18 cellular contexts compared by ENCODE assay signal in the genomic region with DNA sequence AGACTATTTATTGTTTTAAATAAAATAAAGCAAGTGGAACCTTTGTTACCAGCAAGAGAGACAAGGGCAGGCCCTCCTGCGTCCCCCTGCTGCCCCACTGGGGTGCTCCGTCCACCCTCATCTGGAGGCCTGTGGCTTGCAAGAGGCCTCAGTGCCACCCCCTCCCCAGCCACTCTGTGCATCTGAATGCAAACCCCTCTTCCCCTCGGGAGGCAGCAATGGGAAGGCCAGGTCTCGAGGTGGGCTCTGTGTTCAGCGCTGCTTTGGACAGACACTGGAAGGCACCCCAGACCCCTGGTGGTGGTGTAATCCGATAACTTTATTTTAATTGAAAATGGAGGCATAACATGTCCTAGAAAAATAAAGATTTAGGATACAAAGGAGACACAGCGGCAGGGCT. TPM values are rescaled to one million over a fixed set of nuclear protein-coding genes. Genes with fewer than 3 reads are reported as not detected.
A peak's percentile ranks its signal among the peaks of the same experiment; 100 is the strongest.
DNase-seq lines count a peak whose midpoint lies in the region; ATAC-seq and TF ChIP-seq lines count a peak whose summit lies in the region.
"Had no signal": no experiment of that assay in that cellular context is flagged by ENCODE, and none has a peak within 500 bp of the region (broad histone marks: within the 10 kb centered on the region; RNA-seq: fewer than 3 reads in every experiment).

No MANE protein-coding gene starts in this region.

- DNase-seq in breast epithelium (ENCODE audit: low spot score in 2 of 2) (no peak), MCF 10A (ENCODE audit: unreplicated experiment) (no peak), osteoblast (ENCODE audit: insufficient read length, low spot score, missing footprints) (peak; percentile 77), uterus (no peak), NCI-H1417 treated with DMSO at 0.1 percent for 48 hours (lab: John Stamatoyannopoulos, UW) (no peak), dedifferentiated amniotic fluid mesenchymal stem cell (ENCODE audit: extremely low spot score) (no peak)
- DNase-seq in activated effector memory CD4-positive, alpha-beta T cell treated with anti-CD3 and anti-CD28 coated beads, Interleukin-2, amount 50 U/mL, for 16 hours = no peak
- DNase-seq: activated CD4-positive, alpha-beta T cell treated with anti-CD3 and anti-CD28 coated beads for 4 hours; activated T-cell treated with anti-CD3 and anti-CD28 coated beads, Interleukin-2, amount 50 U/mL, for 4 hours; amniotic stem cell; NCI-H1930; NCI-H774; T1000; testis had no signal

- H3K27ac ChIP-seq in breast epithelium = peak overlapping the region; percentile 90 to 98
- H3K27ac ChIP-seq in gastroesophageal sphincter = peak overlapping the region; percentile 86 to 99 (median 98)
- no peak overlapping the region for H3K27ac ChIP-seq in osteoblast (ENCODE audit: low read depth, low read length)
- H3K27ac ChIP-seq in uterus = peak overlapping the region; percentile 90 to 92
- H3K27ac ChIP-seq: HL-60, pancreas had no signal

- H3K27me3 ChIP-seq in breast epithelium (no peaks in the 10 kb centered on the region), gastroesophageal sphincter (no peaks in the 10 kb centered on the region), osteoblast (ENCODE audit: insufficient read depth, low read length) (no peaks in the 10 kb centered on the region), uterus (no peaks in the 10 kb centered on the region)
- H3K27me3 ChIP-seq: pancreas, testis had no signal

- no peaks in the 10 kb centered on the region for H3K4me1 Mint-ChIP-seq in MCF 10A (ENCODE audit: insufficient read depth, unreplicated experiment)

- TF ChIP-seq POLR2A in breast epithelium (IDR thresholded peaks at IDR 0.05) (no peak), gastroesophageal sphincter (IDR thresholded peaks at IDR 0.05) (no peak), uterus (IDR thresholded peaks at IDR 0.05) (no peak)

- H2AFZ ChIP-seq in osteoblast (ENCODE audit: low read length) = no peak overlapping the region

- H3K4me3 ChIP-seq in breast epithelium (no peak overlapping the region), gastroesophageal sphincter (peak overlapping the region in 1 of 2 donors; percentile 16), osteoblast (ENCODE audit: insufficient read depth, low read length) (no peak overlapping the region), uterus (no peak overlapping the region)
- H3K4me3 ChIP-seq: pancreas, testis had no signal

- POLR2A ChIA-PET in MCF 10A (lab: Yijun Ruan, JAX) = interaction anchor here (0.6 kb wide), 1 partner anchor 30 kb away, joined by 3 read pairs; no protein-coding TSS in a partner anchor

- H3K9me3 Mint-ChIP-seq in MCF 10A (ENCODE audit: unreplicated experiment) = no peaks in the 10 kb centered on the region
- H3K9me3 Mint-ChIP-seq: activated T-cell treated with anti-CD3 and anti-CD28 coated beads, Interleukin-2, amount 50 U/mL, for 4 hours had no signal

- BruUV-seq in MCF 10A (replicated peaks; lab: Mats Ljungman, UMichigan) = no TSS peak

- no peak for TF ChIP-seq EP300 in gastroesophageal sphincter (IDR thresholded peaks at IDR 0.05)

- intact Hi-C loops in breast epithelium (cut with DNase I; ENCODE audit: low total_unique reads) = no loop called here
- intact Hi-C loops in MCF 10A (cut with micrococcal nuclease) = no loop called here
- intact Hi-C loops in uterus (cut with DNase I; ENCODE audit: low total_unique reads) = no loop called here

- H3K9me3 ChIP-seq in breast epithelium (no peaks in the 10 kb centered on the region), gastroesophageal sphincter (no peaks in the 10 kb centered on the region), osteoblast (ENCODE audit: low read depth, low read length) (no peaks in the 10 kb centered on the region), uterus (no peaks in the 10 kb centered on the region)
- H3K9me3 ChIP-seq: pancreas, testis had no signal

- H3K36me3 Mint-ChIP-seq in MCF 10A (ENCODE audit: insufficient read depth, unreplicated experiment) = peaks cover 22% of the 10 kb centered on the region

- H4K20me1 ChIP-seq in osteoblast (ENCODE audit: insufficient read depth, low read length) = no peaks in the 10 kb centered on the region

- H3K79me2 ChIP-seq in osteoblast (ENCODE audit: insufficient read depth, low read length) = peaks cover 8% of the 10 kb centered on the region

- TF ChIP-seq CTCF in breast epithelium (IDR thresholded peaks at IDR 0.05) = no peak
- no peak for TF ChIP-seq CTCF in MCF 10A (IDR thresholded peaks at IDR 0.05; ENCODE audit: unreplicated experiment)
- no peak for TF ChIP-seq CTCF in gastroesophageal sphincter (IDR thresholded peaks at IDR 0.05)
- no peak for TF ChIP-seq CTCF in osteoblast (IDR thresholded peaks at IDR 0.05; ENCODE audit: extremely low read depth, low read depth, low read length)
- no peak for TF ChIP-seq CTCF in uterus (IDR thresholded peaks at IDR 0.05)

- no peak overlapping the region for H3K4me2 ChIP-seq in osteoblast (ENCODE audit: insufficient read depth, low read length)

- H3K27me3 Mint-ChIP-seq in MCF 10A (ENCODE audit: insufficient read depth, unreplicated experiment) = no peaks in the 10 kb centered on the region

- no CpG with 5 or more reads among the region's 7 CpGs for WGBS in gastroesophageal sphincter (ENCODE audit: low coverage in 1 of 2), 2 donors

- no peak overlapping the region for H3K4me3 Mint-ChIP-seq in MCF 10A (ENCODE audit: unreplicated experiment)
- H3K4me3 Mint-ChIP-seq: activated T-cell treated with anti-CD3 and anti-CD28 coated beads, Interleukin-2, amount 50 U/mL, for 4 hours had no signal

- no peak overlapping the region for H3K27ac Mint-ChIP-seq in MCF 10A (ENCODE audit: low read depth, unreplicated experiment)

- H3K4me1 ChIP-seq in breast epithelium = peaks cover 6 to 14% of the 10 kb centered on the region in 2 donors
- H3K4me1 ChIP-seq in gastroesophageal sphincter = peaks cover 3 to 51% (median 35%) of the 10 kb centered on the region in 3 donors
- peaks cover 13% of the 10 kb centered on the region for H3K4me1 ChIP-seq in osteoblast (ENCODE audit: insufficient read depth, low read length)
- peaks cover 12 to 37% of the 10 kb centered on the region in 2 donors for H3K4me1 ChIP-seq in uterus

- CTCF ChIA-PET in MCF 10A (lab: Yijun Ruan, JAX) = interaction anchor here (0.8 kb wide), 1 partner anchor 52 kb away, joined by 3 read pairs; no protein-coding TSS in a partner anchor

- no peak for ATAC-seq in gastroesophageal sphincter
- ATAC-seq: activated T-cell treated with anti-CD3 and anti-CD28 coated beads, Interleukin-2, amount 50 U/mL, for 4 hours; pancreas had no signal

- H3K36me3 ChIP-seq in breast epithelium = no peaks in the 10 kb centered on the region
- no peaks in the 10 kb centered on the region for H3K36me3 ChIP-seq in gastroesophageal sphincter
- H3K36me3 ChIP-seq in osteoblast (ENCODE audit: insufficient read depth, low read length) = no peaks in the 10 kb centered on the region
- no peaks in the 10 kb centered on the region for H3K36me3 ChIP-seq in uterus
- H3K36me3 ChIP-seq: pancreas had no signal

RNA-seq across cellular contexts. Expression of gene SIX5, which starts 4.6 kb away (rescaled TPM):
- total RNA-seq in breast epithelium (10 to 100 TPM in 2 of 3 donors, 1 to 10 TPM in 1; 8.6 to 11.8 (median 11.8) TPM), MCF 10A (2022) (17.3 and 19.6 TPM in 2 replicates), gastroesophageal sphincter (10 to 100 TPM; 13.2 to 33.1 (median 23.7) TPM), osteoblast (11.6 and 11.8 TPM in 2 replicates), uterus (10 to 100 TPM in 2 of 4 donors, 1 to 10 TPM in 2; 4.4 to 48.9 (median 12.5) TPM)

RNA-seq across cellular contexts. Expression of gene DMPK, which starts 17.8 kb away (rescaled TPM):
- total RNA-seq in breast epithelium (10 to 100 TPM; 16.0 to 25.6 (median 24.5) TPM), MCF 10A (2022) (40.5 and 52.4 TPM in 2 replicates), gastroesophageal sphincter (100 to 1,000 TPM; 223 to 464 (median 330) TPM), osteoblast (26.8 and 30.4 TPM in 2 replicates), uterus (100 to 1,000 TPM in 1 of 4 donors, 10 to 100 TPM in 3; 15.3 to 211 (median 43.8) TPM)

RNA-seq across cellular contexts. Expression of gene DMWD, which starts 28.2 kb away (rescaled TPM):
- total RNA-seq in breast epithelium = 10 to 100 TPM; 24.2 to 31.1 (median 29.3) TPM
- 57.5 and 71.6 TPM in 2 replicates for total RNA-seq in MCF 10A (2022)
- 10 to 100 TPM; 41.5 to 75.5 (median 59.4) TPM for total RNA-seq in gastroesophageal sphincter
- 48.5 and 49.2 TPM in 2 replicates for total RNA-seq in osteoblast
- total RNA-seq in uterus = 100 to 1,000 TPM in 1 of 4 donors, 10 to 100 TPM in 2, 1 to 10 TPM in 1; 4.4 to 103 (median 36.9) TPM

RNA-seq across cellular contexts. Expression of gene MEIOSIN, which starts 31.2 kb away (rescaled TPM):
- total RNA-seq in breast epithelium (not detected), MCF 10A (2022) (not detected in 2 replicates), gastroesophageal sphincter (not detected), osteoblast (not detected in 2 replicates), uterus (not detected)
- total RNA-seq: activated T-cell treated with anti-CD3 and anti-CD28 coated beads, Interleukin-2, amount 50 U/mL, for 4 hours; dermis microvascular lymphatic vessel endothelial cell; pancreas had no signal

RNA-seq across cellular contexts. Expression of gene FBXO46, which starts 33.8 kb away (rescaled TPM):
- total RNA-seq in breast epithelium (10 to 100 TPM in 2 of 3 donors, 1 to 10 TPM in 1; 8.0 to 15.1 (median 13.8) TPM), MCF 10A (2022) (13.6 and 15.0 TPM in 2 replicates), gastroesophageal sphincter (10 to 100 TPM; 12.1 to 20.5 (median 14.9) TPM), osteoblast (8.0 and 9.0 TPM in 2 replicates), uterus (10 to 100 TPM in 3 of 4 donors, 1 to 10 TPM in 1; 7.0 to 36.1 (median 15.2) TPM)
